ENCODE assay signal across 27 cellular contexts in genomic region chr10:101769541-101770180, GRCh38. TPM values are rescaled to one million over a fixed set of nuclear protein-coding genes. Genes with fewer than 3 reads are reported as not detected.
A peak's percentile ranks its signal among the peaks of the same experiment; 100 is the strongest.
DNase-seq lines count a peak whose midpoint lies in the region; ATAC-seq, FAIRE-seq and TF ChIP-seq lines count a peak whose summit lies in the region.
"Had no signal": no experiment of that assay in that cellular context is flagged by ENCODE, and none has a peak within 500 bp of the region (broad histone marks: within the 10 kb centered on the region; RNA-seq: fewer than 3 reads in every experiment).

No MANE protein-coding gene starts in this region.

- ATAC-seq in HepG2 (peak; percentile 38; the same call in 2 of the 3 replicates), right lobe of liver (no peak), left lobe of liver (no peak)
- ATAC-seq in activated CD8-positive, alpha-beta memory T cell treated with anti-CD3 and anti-CD28 coated beads, Interleukin-2, amount 10 ng/mL, durations not matched to agents 7 days and 5 days: no peak
- ATAC-seq: Right ventricle myocardium inferior had no signal

- CTCF ChIA-PET in HepG2 (lab: Yijun Ruan, JAX; ENCODE audit: low intra/inter-chr PET ratio, low total read pairs): no interaction called here
- CTCF ChIA-PET in activated CD8-positive, alpha-beta memory T cell treated with anti-CD3 and anti-CD28 coated beads, Interleukin-2, amount 10 ng/mL, durations not matched to agents 7 days and 5 days (lab: Charles Lee): interaction anchor here (1.3 to 3.0 kb wide), 2 partner anchors 10 to 167 kb away, joined by 4 to 20 read pairs; no protein-coding TSS in a partner anchor

- H3K9me3 ChIP-seq in HepG2 (ENCODE audit: low read length): no peaks in the 10 kb centered on the region
- H3K9me3 ChIP-seq in right lobe of liver: no peaks in the 10 kb centered on the region
- H3K9me3 ChIP-seq in WERI-Rb-1 (ENCODE audit: severe bottlenecking): no peaks in the 10 kb centered on the region
- no peaks in the 10 kb centered on the region for H3K9me3 ChIP-seq in tibial nerve
- H3K9me3 ChIP-seq: A549, BLaER1 had no signal

- H3K27me3 ChIP-seq in HepG2 (ENCODE audit: control insufficient read depth in 1 of 2, insufficient read depth in 2 of 2, low read length in 2 of 2) (peaks cover 18 to 86% of the 10 kb centered on the region in 2 experiments), right lobe of liver (peaks cover 0 to 6% of the 10 kb centered on the region in 2 donors), WERI-Rb-1 (ENCODE audit: insufficient read depth, low read depth, severe bottlenecking) (no peaks in the 10 kb centered on the region), tibial nerve (peaks cover 0 to 50% of the 10 kb centered on the region in 2 donors)

- BruUV-seq in HepG2 (replicated peaks; lab: Mats Ljungman, UMichigan): no TSS peak

- H2AFZ ChIP-seq in HepG2 (ENCODE audit: low read length): no peak overlapping the region

- H3K4me3 ChIP-seq in HepG2 (replicated peaks in 1 of 3; ENCODE audit: insufficient read depth in 1 of 3, low read depth in 2 of 3, low read length in 3 of 3) (no peak overlapping the region), right lobe of liver (no peak overlapping the region), WERI-Rb-1 (ENCODE audit: low read depth, low read length) (no peak overlapping the region), tibial nerve (no peak overlapping the region)
- H3K4me3 ChIP-seq: A549, BLaER1, SK-N-MC had no signal

- H3K27me3 Mint-ChIP-seq in nephron progenitor cell (ENCODE audit: low read depth, poor library complexity): peaks cover 17% of the 10 kb centered on the region
- H3K27me3 Mint-ChIP-seq in activated CD8-positive, alpha-beta memory T cell treated with anti-CD3 and anti-CD28 coated beads, Interleukin-2, amount 10 ng/mL, durations not matched to agents 7 days and 5 days: peaks cover 64% of the 10 kb centered on the region

- H3K36me3 Mint-ChIP-seq in nephron progenitor cell (ENCODE audit: low read depth): no peaks in the 10 kb centered on the region
- H3K36me3 Mint-ChIP-seq in activated CD8-positive, alpha-beta memory T cell treated with anti-CD3 and anti-CD28 coated beads, Interleukin-2, amount 10 ng/mL, durations not matched to agents 7 days and 5 days: no peaks in the 10 kb centered on the region
- H3K36me3 Mint-ChIP-seq: CD4-positive, alpha-beta memory T cell; IgD-negative memory B cell had no signal

- no peak overlapping the region for H3K4me3 Mint-ChIP-seq in nephron progenitor cell
- H3K4me3 Mint-ChIP-seq in activated CD8-positive, alpha-beta memory T cell treated with anti-CD3 and anti-CD28 coated beads, Interleukin-2, amount 10 ng/mL, durations not matched to agents 7 days and 5 days: no peak overlapping the region
- H3K4me3 Mint-ChIP-seq: CD4-positive, alpha-beta memory T cell; IgD-negative memory B cell had no signal

- no peaks in the 10 kb centered on the region for H3K36me3 ChIP-seq in HepG2 (replicated peaks in 1 of 2; ENCODE audit: control insufficient read depth in 1 of 2, insufficient read depth in 2 of 2, low read length in 2 of 2)
- no peaks in the 10 kb centered on the region for H3K36me3 ChIP-seq in right lobe of liver
- H3K36me3 ChIP-seq in WERI-Rb-1: no peaks in the 10 kb centered on the region
- peaks cover 0 to 11% (median 0%) of the 10 kb centered on the region in 3 donors for H3K36me3 ChIP-seq in tibial nerve
- H3K36me3 ChIP-seq: BLaER1 had no signal

- FAIRE-seq in HepG2 (lab: Jason Lieb, UNC): no peak
- FAIRE-seq: A549, GM12891, RCC 7860 had no signal

- 0 out of 2 replicates have a peak, but pooled peaks have one; percentile 8 for TF ChIP-seq CTCF in HepG2 (CRISPR knock-in tag; IDR thresholded peaks at IDR 0.05)
- TF ChIP-seq CTCF in right lobe of liver (IDR thresholded peaks at IDR 0.05): no peak
- peak; percentile 49 for TF ChIP-seq CTCF in WERI-Rb-1 (IDR thresholded peaks at IDR 0.05; ENCODE audit: low read depth, low read length)
- TF ChIP-seq CTCF in nephron progenitor cell (IDR thresholded peaks at IDR 0.05): no peak
- no peak for TF ChIP-seq CTCF in tibial nerve (IDR thresholded peaks at IDR 0.05)

- TF ChIP-seq POLR2A in HepG2 (IDR thresholded peaks at IDR 0.05; ENCODE audit: insufficient read depth in 1 of 2, low read depth in 2 of 2, low read length in 2 of 2): no peak
- no peak for TF ChIP-seq POLR2A in right lobe of liver (IDR thresholded peaks at IDR 0.05)
- TF ChIP-seq POLR2A in tibial nerve (IDR thresholded peaks at IDR 0.05): no peak

- no peaks in the 10 kb centered on the region for H3K9me3 Mint-ChIP-seq in nephron progenitor cell
- no peaks in the 10 kb centered on the region for H3K9me3 Mint-ChIP-seq in activated CD8-positive, alpha-beta memory T cell treated with anti-CD3 and anti-CD28 coated beads, Interleukin-2, amount 10 ng/mL, durations not matched to agents 7 days and 5 days (ENCODE audit: low read depth)
- H3K9me3 Mint-ChIP-seq: IgD-negative memory B cell had no signal

- intact Hi-C loops in HepG2 (cut with micrococcal nuclease; ENCODE audit: unreplicated experiment): no loop called here
- intact Hi-C loops in right lobe of liver (cut with DNase I): loop anchor here in 1 of 2 donors (10.0 kb wide), 1 partner anchor 555 kb away; no protein-coding TSS in a partner anchor

- H3K4me2 ChIP-seq in HepG2 (ENCODE audit: low read depth, low read length): no peak overlapping the region
- H3K4me2 ChIP-seq: A549, BLaER1 had no signal

- in situ Hi-C loops in HepG2 (cut with HindIII; ENCODE audit: extremely low pct_ligation_motif_present, low pct_unique_long_range_greater_than_20kb): no loop called here

- no peak overlapping the region for H3K27ac ChIP-seq in HepG2 (ENCODE audit: extremely low read length, insufficient read depth, low read length)
- H3K27ac ChIP-seq in right lobe of liver: no peak overlapping the region
- H3K27ac ChIP-seq in WERI-Rb-1: no peak overlapping the region
- no peak overlapping the region for H3K27ac ChIP-seq in tibial nerve
- H3K27ac ChIP-seq: A549, BLaER1, HL-60, SK-N-MC had no signal

- peak overlapping the region; percentile 71 for H3K27ac Mint-ChIP-seq in nephron progenitor cell
- H3K27ac Mint-ChIP-seq in activated CD8-positive, alpha-beta memory T cell treated with anti-CD3 and anti-CD28 coated beads, Interleukin-2, amount 10 ng/mL, durations not matched to agents 7 days and 5 days: no peak overlapping the region
- H3K27ac Mint-ChIP-seq: IgD-negative memory B cell had no signal

- WGBS in HepG2 (ENCODE audit: low lambda C conversion rate): 83% methylated on average over 2 of the region's 5 CpGs
- 83% methylated on average over 2 of the region's 5 CpGs for WGBS in right lobe of liver (ENCODE audit: insufficient coverage, low coverage, low lambda C conversion rate, missing lambda C conversion rate)
- 76 to 81% methylated on average over 5 of the region's 5 CpGs for WGBS in tibial nerve, 2 donors

- H4K20me1 ChIP-seq in HepG2 (ENCODE audit: insufficient read depth, low read length): no peaks in the 10 kb centered on the region

- no peaks in the 10 kb centered on the region for H3K4me1 ChIP-seq in HepG2 (ENCODE audit: insufficient read depth, low read length)
- peaks cover 0 to 10% (median 0%) of the 10 kb centered on the region in 4 donors for H3K4me1 ChIP-seq in right lobe of liver
- H3K4me1 ChIP-seq in tibial nerve: peaks cover 0 to 13% (median 0%) of the 10 kb centered on the region in 4 donors
- H3K4me1 ChIP-seq: A549, BLaER1 had no signal

- POLR2A ChIA-PET in HepG2 (lab: Yijun Ruan, JAX): no interaction called here

- H3K9ac ChIP-seq in HepG2 (ENCODE audit: insufficient read depth, low read depth, low read length): no peak overlapping the region
- H3K9ac ChIP-seq: BLaER1 had no signal

- H3K79me2 ChIP-seq in HepG2 (ENCODE audit: insufficient read depth, low read length): no peaks in the 10 kb centered on the region

- TF ChIP-seq RAD21 in HepG2 (CRISPR knock-in tag; IDR thresholded peaks at IDR 0.05): no peak

- TF ChIP-seq EP300 in HepG2 (IDR thresholded peaks at IDR 0.05; ENCODE audit: low read depth in 2 of 2, low read length in 2 of 2) (no peak), HepG2 (CRISPR knock-in tag; IDR thresholded peaks at IDR 0.05; ENCODE audit: borderline replicate concordance) (no peak), tibial nerve (IDR thresholded peaks at IDR 0.05) (no peak)

- no peak for DNase-seq in HepG2 (ENCODE audit: low spot score)
- DNase-seq in right lobe of liver: no peak
- DNase-seq in WERI-Rb-1: no peak
- no peak for DNase-seq in nephron progenitor cell
- DNase-seq in left lobe of liver (ENCODE audit: low spot score): no peak
- DNase-seq in stimulated activated naive CD4-positive, alpha-beta T cell (lab: John Stamatoyannopoulos, UW): no peak
- no peak for DNase-seq in tibial nerve (ENCODE audit: low spot score in 2 of 2)
- no peak for DNase-seq in activated CD8-positive, alpha-beta memory T cell treated with anti-CD3 and anti-CD28 coated beads, Interleukin-2, amount 10 ng/mL, durations not matched to agents 7 days and 5 days
- DNase-seq: CD4-positive, alpha-beta memory T cell; Kasumi-1; MM.1S; NCI-H1092; NCI-H1436 treated with DMSO at 0.1 percent for 48 hours; NCI-H2029 treated with DMSO at 0.1 percent for 48 hours; NCI-H2171; NCI-H446; NCI-H526 treated with DMSO at 0.1 percent for 48 hours had no signal

- peaks cover 92% of the 10 kb centered on the region for H3K4me1 Mint-ChIP-seq in nephron progenitor cell
- H3K4me1 Mint-ChIP-seq in activated CD8-positive, alpha-beta memory T cell treated with anti-CD3 and anti-CD28 coated beads, Interleukin-2, amount 10 ng/mL, durations not matched to agents 7 days and 5 days: peaks cover 2% of the 10 kb centered on the region

RNA-seq across cellular contexts. Expression of gene FGF8, which starts 6.3 kb away (rescaled TPM):
- total RNA-seq in HepG2 (2016; rRNA removed; fragmentation: Illumina TruSeq; extraction: Trizol) (not detected in 2 replicates), right lobe of liver (not detected), left lobe of liver (not detected), tibial nerve (not detected)
- total RNA-seq in HepG2 (2016; cell fraction: cytosol; rRNA removed; fragmentation: Illumina TruSeq; extraction: Trizol; ENCODE audit: low read depth): not detected in 2 replicates
- total RNA-seq in HepG2 (2016; cell fraction: insoluble cytoplasmic fraction; rRNA removed; fragmentation: Illumina TruSeq; extraction: Trizol): not detected in 2 replicates
- not detected in 2 replicates for total RNA-seq in HepG2 (2016; cell fraction: membrane; rRNA removed; fragmentation: Illumina TruSeq; extraction: Trizol)
- not detected in 2 replicates for total RNA-seq in HepG2 (2016; cell fraction: nucleus; rRNA removed; fragmentation: Illumina TruSeq; extraction: Trizol)
- polyA plus RNA-seq in HepG2 (2011; rRNA removed): 0.26 TPM in 1 of 2 replicates, not detected in the other
- polyA plus RNA-seq in HepG2 (2011; cell fraction: cytosol; rRNA removed): not detected in 2 replicates
- polyA plus RNA-seq in HepG2 (2011; cell fraction: nucleus; rRNA removed): 0.37 and 0.80 TPM in 2 replicates
- polyA plus RNA-seq in HepG2 (2012): not detected in 2 replicates
- polyA plus RNA-seq in HepG2 (2016; cell fraction: cytosol; fragmentation: Illumina TruSeq; extraction: Trizol; ENCODE audit: low read depth): not detected in 2 replicates
- polyA plus RNA-seq in HepG2 (2016; cell fraction: insoluble cytoplasmic fraction; fragmentation: Illumina TruSeq; extraction: Trizol; ENCODE audit: low read depth): not detected in 2 replicates
- polyA plus RNA-seq in HepG2 (2016; cell fraction: membrane; fragmentation: Illumina TruSeq; extraction: Trizol; ENCODE audit: low read depth): not detected in 2 replicates
- not detected in 2 replicates for polyA plus RNA-seq in HepG2 (2016; cell fraction: nucleus; fragmentation: Illumina TruSeq; extraction: Trizol; ENCODE audit: insufficient read depth, low read depth)
- not detected in 2 replicates for polyA minus RNA-seq in HepG2 (2011; rRNA and poly(A)+ RNA removed; ENCODE audit: low replicate concordance)
- polyA minus RNA-seq in HepG2 (2011; cell fraction: cytosol; rRNA and poly(A)+ RNA removed): not detected in 2 replicates
- polyA minus RNA-seq in HepG2 (2011; cell fraction: nucleus; rRNA and poly(A)+ RNA removed): not detected in 2 replicates
- not detected for total RNA-seq in activated CD8-positive, alpha-beta memory T cell treated with anti-CD3 and anti-CD28 coated beads, Interleukin-2, amount 10 ng/mL, durations not matched to agents 7 days and 5 days
- total RNA-seq: CD4-positive, alpha-beta memory T cell; H4; HT1080; Right ventricle myocardium inferior had no signal
- polyA plus RNA-seq: CD4-positive, alpha-beta memory T cell; IgD-negative memory B cell had no signal

RNA-seq across cellular contexts. Expression of gene NPM3, which starts 13.6 kb away (rescaled TPM):
- total RNA-seq in HepG2 (2016; rRNA removed; fragmentation: Illumina TruSeq; extraction: Trizol) (129 and 160 TPM in 2 replicates), right lobe of liver (10 to 100 TPM in 3 of 6 experiments, 1 to 10 TPM in 3; 4.7 to 31.8 (median 8.6) TPM), left lobe of liver (7.2 TPM), tibial nerve (10 to 100 TPM; 17.5 to 47.7 (median 30.1) TPM)
- total RNA-seq in HepG2 (2016; cell fraction: cytosol; rRNA removed; fragmentation: Illumina TruSeq; extraction: Trizol; ENCODE audit: low read depth): 72.9 and 79.2 TPM in 2 replicates
- total RNA-seq in HepG2 (2016; cell fraction: insoluble cytoplasmic fraction; rRNA removed; fragmentation: Illumina TruSeq; extraction: Trizol): 127 and 156 TPM in 2 replicates
- total RNA-seq in HepG2 (2016; cell fraction: membrane; rRNA removed; fragmentation: Illumina TruSeq; extraction: Trizol): 118 and 120 TPM in 2 replicates
- 40.1 and 46.2 TPM in 2 replicates for total RNA-seq in HepG2 (2016; cell fraction: nucleus; rRNA removed; fragmentation: Illumina TruSeq; extraction: Trizol)
- 47.6 and 50.8 TPM in 2 replicates for polyA plus RNA-seq in HepG2 (2011; rRNA removed)
- polyA plus RNA-seq in HepG2 (2011; cell fraction: cytosol; rRNA removed): 77.2 and 99.2 TPM in 2 replicates
- polyA plus RNA-seq in HepG2 (2011; cell fraction: nucleus; rRNA removed): 35.2 and 42.2 TPM in 2 replicates
- 50.7 and 56.1 TPM in 2 replicates for polyA plus RNA-seq in HepG2 (2012)
- 74.7 and 76.8 TPM in 2 replicates for polyA plus RNA-seq in HepG2 (2016; cell fraction: cytosol; fragmentation: Illumina TruSeq; extraction: Trizol; ENCODE audit: low read depth)
- 123 and 134 TPM in 2 replicates for polyA plus RNA-seq in HepG2 (2016; cell fraction: insoluble cytoplasmic fraction; fragmentation: Illumina TruSeq; extraction: Trizol; ENCODE audit: low read depth)
- polyA plus RNA-seq in HepG2 (2016; cell fraction: membrane; fragmentation: Illumina TruSeq; extraction: Trizol; ENCODE audit: low read depth): 94.9 and 101 TPM in 2 replicates
- 69.1 and 70.7 TPM in 2 replicates for polyA plus RNA-seq in HepG2 (2016; cell fraction: nucleus; fragmentation: Illumina TruSeq; extraction: Trizol; ENCODE audit: insufficient read depth, low read depth)
- 57.7 and 87.9 TPM in 2 replicates for polyA minus RNA-seq in HepG2 (2011; rRNA and poly(A)+ RNA removed; ENCODE audit: low replicate concordance)
- polyA minus RNA-seq in HepG2 (2011; cell fraction: cytosol; rRNA and poly(A)+ RNA removed): 11.6 and 28.0 TPM in 2 replicates
- 4.2 and 7.6 TPM in 2 replicates for polyA minus RNA-seq in HepG2 (2011; cell fraction: nucleus; rRNA and poly(A)+ RNA removed)
- total RNA-seq in activated CD8-positive, alpha-beta memory T cell treated with anti-CD3 and anti-CD28 coated beads, Interleukin-2, amount 10 ng/mL, durations not matched to agents 7 days and 5 days: 10 to 100 TPM; 46.1 to 75.4 TPM

RNA-seq across cellular contexts. Expression of gene OGA, which starts 48.6 kb away (rescaled TPM):
- total RNA-seq in HepG2 (2016; rRNA removed; fragmentation: Illumina TruSeq; extraction: Trizol) (33.2 and 36.5 TPM in 2 replicates), right lobe of liver (10 to 100 TPM; 34.7 to 52.2 (median 36.7) TPM), left lobe of liver (32.8 TPM), tibial nerve (100 to 1,000 TPM; 206 to 249 (median 224) TPM)
- total RNA-seq in HepG2 (2016; cell fraction: cytosol; rRNA removed; fragmentation: Illumina TruSeq; extraction: Trizol; ENCODE audit: low read depth): 23.2 and 27.7 TPM in 2 replicates
- 30.6 and 34.0 TPM in 2 replicates for total RNA-seq in HepG2 (2016; cell fraction: insoluble cytoplasmic fraction; rRNA removed; fragmentation: Illumina TruSeq; extraction: Trizol)
- 23.7 and 29.9 TPM in 2 replicates for total RNA-seq in HepG2 (2016; cell fraction: membrane; rRNA removed; fragmentation: Illumina TruSeq; extraction: Trizol)
- total RNA-seq in HepG2 (2016; cell fraction: nucleus; rRNA removed; fragmentation: Illumina TruSeq; extraction: Trizol): 50.1 and 59.4 TPM in 2 replicates
- polyA plus RNA-seq in HepG2 (2011; rRNA removed): 35.5 and 39.8 TPM in 2 replicates
- 7.7 and 10.8 TPM in 2 replicates for polyA plus RNA-seq in HepG2 (2011; cell fraction: cytosol; rRNA removed)
- 66.7 and 69.3 TPM in 2 replicates for polyA plus RNA-seq in HepG2 (2011; cell fraction: nucleus; rRNA removed)
- polyA plus RNA-seq in HepG2 (2012): 35.2 and 48.0 TPM in 2 replicates
- polyA plus RNA-seq in HepG2 (2016; cell fraction: cytosol; fragmentation: Illumina TruSeq; extraction: Trizol; ENCODE audit: low read depth): 1.0 and 1.1 TPM in 2 replicates
- 24.3 and 27.7 TPM in 2 replicates for polyA plus RNA-seq in HepG2 (2016; cell fraction: insoluble cytoplasmic fraction; fragmentation: Illumina TruSeq; extraction: Trizol; ENCODE audit: low read depth)
- polyA plus RNA-seq in HepG2 (2016; cell fraction: membrane; fragmentation: Illumina TruSeq; extraction: Trizol; ENCODE audit: low read depth): 2.9 and 3.6 TPM in 2 replicates
- polyA plus RNA-seq in HepG2 (2016; cell fraction: nucleus; fragmentation: Illumina TruSeq; extraction: Trizol; ENCODE audit: insufficient read depth, low read depth): 105 and 122 TPM in 2 replicates
- 18.7 and 34.4 TPM in 2 replicates for polyA minus RNA-seq in HepG2 (2011; rRNA and poly(A)+ RNA removed; ENCODE audit: low replicate concordance)
- 18.9 and 20.4 TPM in 2 replicates for polyA minus RNA-seq in HepG2 (2011; cell fraction: cytosol; rRNA and poly(A)+ RNA removed)
- polyA minus RNA-seq in HepG2 (2011; cell fraction: nucleus; rRNA and poly(A)+ RNA removed): 91.7 and 107 TPM in 2 replicates
- total RNA-seq in activated CD8-positive, alpha-beta memory T cell treated with anti-CD3 and anti-CD28 coated beads, Interleukin-2, amount 10 ng/mL, durations not matched to agents 7 days and 5 days: 100 to 1,000 TPM; 120 to 139 TPM

Comparison
In these comparisons a context has a peak if more than half of its experiments do, and no peak if none do; other contexts are left out.
1. CTCF ChIP-seq: peak in HepG2 (single experiment) and WERI-Rb-1 (single experiment); none in right lobe of liver (0 of 4), nephron progenitor cell (single experiment) and tibial nerve (0 of 5).